ENCODE assay signal across 1 cellular context in the genomic region with DNA sequence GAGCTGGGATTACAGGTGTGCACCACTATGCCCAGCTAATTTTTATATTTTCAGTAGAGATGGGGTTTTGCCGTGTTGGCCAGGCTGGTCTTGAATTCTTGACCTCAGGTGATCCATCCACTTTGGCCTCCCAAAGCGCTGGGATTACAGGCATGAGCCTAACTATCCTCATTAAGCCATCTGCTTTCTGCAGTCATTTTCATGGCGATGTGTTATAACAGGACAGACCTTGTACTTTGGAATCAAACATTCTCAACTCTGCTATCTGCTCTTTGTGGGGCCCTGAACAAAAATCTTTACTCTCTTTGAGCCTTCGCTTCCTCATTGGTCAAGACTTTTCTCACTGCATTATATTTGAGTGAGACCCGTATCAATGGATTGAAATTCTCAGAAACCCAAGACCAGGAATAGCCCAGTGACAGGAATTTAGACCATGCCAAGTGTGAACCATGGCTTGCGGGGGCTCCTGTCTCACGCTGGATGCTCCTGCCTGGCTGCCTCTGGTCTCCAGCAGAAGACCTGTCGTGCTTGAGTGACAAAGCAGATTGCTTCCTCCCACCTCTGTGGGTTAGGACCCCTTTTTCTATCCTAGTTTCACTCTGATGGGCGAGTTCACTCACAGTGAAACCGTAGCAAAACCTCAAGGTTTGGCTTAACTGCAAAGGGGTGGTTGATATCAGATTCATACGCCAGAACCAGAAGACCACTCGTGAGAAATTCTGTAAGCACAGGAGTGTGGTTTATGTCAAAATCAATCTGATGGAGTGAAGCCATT.
TF ChIP-seq lines count a peak whose summit lies in the region.

No MANE protein-coding gene starts in this region.

TF ChIP-seq in HepG2, 621 proteins besides CTCF, POLR2A, EP300 and RAD21 (continued from another document and continues in another):
- TF ChIP-seq, protein P1, sequence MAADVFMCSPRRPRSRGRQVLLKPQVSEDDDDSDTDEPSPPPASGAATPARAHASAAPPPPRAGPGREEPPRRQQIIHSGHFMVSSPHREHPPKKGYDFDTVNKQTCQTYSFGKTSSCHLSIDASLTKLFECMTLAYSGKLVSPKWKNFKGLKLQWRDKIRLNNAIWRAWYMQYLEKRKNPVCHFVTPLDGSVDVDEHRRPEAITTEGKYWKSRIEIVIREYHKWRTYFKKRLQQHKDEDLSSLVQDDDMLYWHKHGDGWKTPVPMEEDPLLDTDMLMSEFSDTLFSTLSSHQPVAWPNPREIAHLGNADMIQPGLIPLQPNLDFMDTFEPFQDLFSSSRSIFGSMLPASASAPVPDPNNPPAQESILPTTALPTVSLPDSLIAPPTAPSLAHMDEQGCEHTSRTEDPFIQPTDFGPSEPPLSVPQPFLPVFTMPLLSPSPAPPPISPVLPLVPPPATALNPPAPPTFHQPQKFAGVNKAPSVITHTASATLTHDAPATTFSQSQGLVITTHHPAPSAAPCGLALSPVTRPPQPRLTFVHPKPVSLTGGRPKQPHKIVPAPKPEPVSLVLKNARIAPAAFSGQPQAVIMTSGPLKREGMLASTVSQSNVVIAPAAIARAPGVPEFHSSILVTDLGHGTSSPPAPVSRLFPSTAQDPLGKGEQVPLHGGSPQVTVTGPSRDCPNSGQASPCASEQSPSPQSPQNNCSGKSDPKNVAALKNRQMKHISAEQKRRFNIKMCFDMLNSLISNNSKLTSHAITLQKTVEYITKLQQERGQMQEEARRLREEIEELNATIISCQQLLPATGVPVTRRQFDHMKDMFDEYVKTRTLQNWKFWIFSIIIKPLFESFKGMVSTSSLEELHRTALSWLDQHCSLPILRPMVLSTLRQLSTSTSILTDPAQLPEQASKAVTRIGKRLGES (CRISPR knock-in tag; IDR thresholded peaks at IDR 0.05; ENCODE audit: borderline replicate concordance): no peak
- TF ChIP-seq ARNT (IDR thresholded peaks at IDR 0.05): no peak
- TF ChIP-seq ZNF615 (CRISPR knock-in tag; IDR thresholded peaks at IDR 0.05; ENCODE audit: borderline replicate concordance): no peak
- TF ChIP-seq BRD4 (CRISPR knock-in tag; IDR thresholded peaks at IDR 0.05): no peak
- no peak for TF ChIP-seq LCORL (IDR thresholded peaks at IDR 0.05)
- peak; percentile 56; the same call in 1 of the 2 replicates for TF ChIP-seq LCORL (CRISPR knock-in tag; IDR thresholded peaks at IDR 0.05)
- TF ChIP-seq, protein P2, sequence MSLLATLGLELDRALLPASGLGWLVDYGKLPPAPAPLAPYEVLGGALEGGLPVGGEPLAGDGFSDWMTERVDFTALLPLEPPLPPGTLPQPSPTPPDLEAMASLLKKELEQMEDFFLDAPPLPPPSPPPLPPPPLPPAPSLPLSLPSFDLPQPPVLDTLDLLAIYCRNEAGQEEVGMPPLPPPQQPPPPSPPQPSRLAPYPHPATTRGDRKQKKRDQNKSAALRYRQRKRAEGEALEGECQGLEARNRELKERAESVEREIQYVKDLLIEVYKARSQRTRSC (CRISPR knock-in tag; IDR thresholded peaks at IDR 0.05; ENCODE audit: low read depth): no peak
- no peak; the same call in 1 of the 2 replicates for TF ChIP-seq ZMYM2 (CRISPR knock-in tag; IDR thresholded peaks at IDR 0.05)
- TF ChIP-seq ZNF263 (CRISPR knock-in tag; IDR thresholded peaks at IDR 0.05): no peak
- TF ChIP-seq, protein P3, sequence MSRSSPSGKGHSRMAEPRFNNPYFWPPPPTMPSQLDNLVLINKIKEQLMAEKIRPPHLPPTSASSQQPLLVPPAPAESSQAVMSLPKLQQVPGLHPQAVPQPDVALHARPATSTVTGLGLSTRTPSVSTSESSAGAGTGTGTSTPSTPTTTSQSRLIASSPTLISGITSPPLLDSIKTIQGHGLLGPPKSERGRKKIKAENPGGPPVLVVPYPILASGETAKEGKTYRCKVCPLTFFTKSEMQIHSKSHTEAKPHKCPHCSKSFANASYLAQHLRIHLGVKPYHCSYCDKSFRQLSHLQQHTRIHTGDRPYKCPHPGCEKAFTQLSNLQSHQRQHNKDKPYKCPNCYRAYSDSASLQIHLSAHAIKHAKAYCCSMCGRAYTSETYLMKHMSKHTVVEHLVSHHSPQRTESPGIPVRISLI (CRISPR knock-in tag; IDR thresholded peaks at IDR 0.05; ENCODE audit: borderline replicate concordance): no peak
- TF ChIP-seq SIX1 (CRISPR knock-in tag; IDR thresholded peaks at IDR 0.05; ENCODE audit: borderline replicate concordance): no peak
- TF ChIP-seq, protein P4, sequence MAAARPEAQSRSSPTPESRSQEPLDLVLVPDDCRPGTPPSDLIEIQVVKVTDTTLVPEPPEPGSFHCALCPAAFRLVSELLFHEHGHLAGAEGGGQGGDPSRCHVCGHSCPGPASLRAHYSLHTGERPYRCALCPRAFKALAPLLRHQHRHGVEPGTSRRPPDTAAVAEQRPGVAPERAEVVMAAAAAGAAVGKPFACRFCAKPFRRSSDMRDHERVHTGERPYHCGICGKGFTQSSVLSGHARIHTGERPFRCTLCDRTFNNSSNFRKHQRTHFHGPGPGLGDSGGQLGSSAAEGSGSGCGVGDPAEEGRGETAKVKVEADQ (CRISPR knock-in tag; IDR thresholded peaks at IDR 0.05; ENCODE audit: borderline replicate concordance): no peak
- TF ChIP-seq, protein P5, sequence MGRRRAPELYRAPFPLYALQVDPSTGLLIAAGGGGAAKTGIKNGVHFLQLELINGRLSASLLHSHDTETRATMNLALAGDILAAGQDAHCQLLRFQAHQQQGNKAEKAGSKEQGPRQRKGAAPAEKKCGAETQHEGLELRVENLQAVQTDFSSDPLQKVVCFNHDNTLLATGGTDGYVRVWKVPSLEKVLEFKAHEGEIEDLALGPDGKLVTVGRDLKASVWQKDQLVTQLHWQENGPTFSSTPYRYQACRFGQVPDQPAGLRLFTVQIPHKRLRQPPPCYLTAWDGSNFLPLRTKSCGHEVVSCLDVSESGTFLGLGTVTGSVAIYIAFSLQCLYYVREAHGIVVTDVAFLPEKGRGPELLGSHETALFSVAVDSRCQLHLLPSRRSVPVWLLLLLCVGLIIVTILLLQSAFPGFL (CRISPR knock-in tag; IDR thresholded peaks at IDR 0.05): no peak
- TF ChIP-seq IKZF1 (IDR thresholded peaks at IDR 0.05): no peak
- TF ChIP-seq RAD51 (IDR thresholded peaks at IDR 0.05; ENCODE audit: borderline replicate concordance): no peak
- peak; percentile 55; the same call in 1 of the 2 replicates for TF ChIP-seq ZBTB7B (CRISPR knock-in tag; IDR thresholded peaks at IDR 0.05)
- TF ChIP-seq, protein P6, sequence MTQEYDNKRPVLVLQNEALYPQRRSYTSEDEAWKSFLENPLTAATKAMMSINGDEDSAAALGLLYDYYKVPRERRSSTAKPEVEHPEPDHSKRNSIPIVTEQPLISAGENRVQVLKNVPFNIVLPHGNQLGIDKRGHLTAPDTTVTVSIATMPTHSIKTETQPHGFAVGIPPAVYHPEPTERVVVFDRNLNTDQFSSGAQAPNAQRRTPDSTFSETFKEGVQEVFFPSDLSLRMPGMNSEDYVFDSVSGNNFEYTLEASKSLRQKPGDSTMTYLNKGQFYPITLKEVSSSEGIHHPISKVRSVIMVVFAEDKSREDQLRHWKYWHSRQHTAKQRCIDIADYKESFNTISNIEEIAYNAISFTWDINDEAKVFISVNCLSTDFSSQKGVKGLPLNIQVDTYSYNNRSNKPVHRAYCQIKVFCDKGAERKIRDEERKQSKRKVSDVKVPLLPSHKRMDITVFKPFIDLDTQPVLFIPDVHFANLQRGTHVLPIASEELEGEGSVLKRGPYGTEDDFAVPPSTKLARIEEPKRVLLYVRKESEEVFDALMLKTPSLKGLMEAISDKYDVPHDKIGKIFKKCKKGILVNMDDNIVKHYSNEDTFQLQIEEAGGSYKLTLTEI (CRISPR knock-in tag; conservative IDR thresholded peaks at IDR 0.05): no peak
- TF ChIP-seq SRF (IDR thresholded peaks at IDR 0.05; ENCODE audit: low read depth, low read length): no peak
- no peak for TF ChIP-seq FOXK1 (CRISPR knock-in tag; IDR thresholded peaks at IDR 0.05; ENCODE audit: borderline replicate concordance, low read depth)
- no peak for TF ChIP-seq DR1 (CRISPR knock-in tag; IDR thresholded peaks at IDR 0.05)
- no peak for TF ChIP-seq HOXD1 (CRISPR knock-in tag; IDR thresholded peaks at IDR 0.05)
- no peak for TF ChIP-seq PHF5A (CRISPR knock-in tag; IDR thresholded peaks at IDR 0.05; ENCODE audit: low read depth, unreplicated experiment)
- TF ChIP-seq, protein P7, sequence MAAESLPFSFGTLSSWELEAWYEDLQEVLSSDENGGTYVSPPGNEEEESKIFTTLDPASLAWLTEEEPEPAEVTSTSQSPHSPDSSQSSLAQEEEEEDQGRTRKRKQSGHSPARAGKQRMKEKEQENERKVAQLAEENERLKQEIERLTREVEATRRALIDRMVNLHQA (CRISPR knock-in tag; IDR thresholded peaks at IDR 0.05): no peak
- TF ChIP-seq ZNF562 (CRISPR knock-in tag; IDR thresholded peaks at IDR 0.05; ENCODE audit: borderline replicate concordance): no peak
- TF ChIP-seq, protein P8, sequence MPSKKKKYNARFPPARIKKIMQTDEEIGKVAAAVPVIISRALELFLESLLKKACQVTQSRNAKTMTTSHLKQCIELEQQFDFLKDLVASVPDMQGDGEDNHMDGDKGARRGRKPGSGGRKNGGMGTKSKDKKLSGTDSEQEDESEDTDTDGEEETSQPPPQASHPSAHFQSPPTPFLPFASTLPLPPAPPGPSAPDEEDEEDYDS (CRISPR knock-in tag; IDR thresholded peaks at IDR 0.05): no peak
- no peak for TF ChIP-seq KMT2B (CRISPR knock-in tag; IDR thresholded peaks at IDR 0.05)
- no peak for TF ChIP-seq SOX6 (IDR thresholded peaks at IDR 0.05)
- peak; percentile 79 for TF ChIP-seq SOX6 (CRISPR knock-in tag; IDR thresholded peaks at IDR 0.05)
- TF ChIP-seq, protein P9, sequence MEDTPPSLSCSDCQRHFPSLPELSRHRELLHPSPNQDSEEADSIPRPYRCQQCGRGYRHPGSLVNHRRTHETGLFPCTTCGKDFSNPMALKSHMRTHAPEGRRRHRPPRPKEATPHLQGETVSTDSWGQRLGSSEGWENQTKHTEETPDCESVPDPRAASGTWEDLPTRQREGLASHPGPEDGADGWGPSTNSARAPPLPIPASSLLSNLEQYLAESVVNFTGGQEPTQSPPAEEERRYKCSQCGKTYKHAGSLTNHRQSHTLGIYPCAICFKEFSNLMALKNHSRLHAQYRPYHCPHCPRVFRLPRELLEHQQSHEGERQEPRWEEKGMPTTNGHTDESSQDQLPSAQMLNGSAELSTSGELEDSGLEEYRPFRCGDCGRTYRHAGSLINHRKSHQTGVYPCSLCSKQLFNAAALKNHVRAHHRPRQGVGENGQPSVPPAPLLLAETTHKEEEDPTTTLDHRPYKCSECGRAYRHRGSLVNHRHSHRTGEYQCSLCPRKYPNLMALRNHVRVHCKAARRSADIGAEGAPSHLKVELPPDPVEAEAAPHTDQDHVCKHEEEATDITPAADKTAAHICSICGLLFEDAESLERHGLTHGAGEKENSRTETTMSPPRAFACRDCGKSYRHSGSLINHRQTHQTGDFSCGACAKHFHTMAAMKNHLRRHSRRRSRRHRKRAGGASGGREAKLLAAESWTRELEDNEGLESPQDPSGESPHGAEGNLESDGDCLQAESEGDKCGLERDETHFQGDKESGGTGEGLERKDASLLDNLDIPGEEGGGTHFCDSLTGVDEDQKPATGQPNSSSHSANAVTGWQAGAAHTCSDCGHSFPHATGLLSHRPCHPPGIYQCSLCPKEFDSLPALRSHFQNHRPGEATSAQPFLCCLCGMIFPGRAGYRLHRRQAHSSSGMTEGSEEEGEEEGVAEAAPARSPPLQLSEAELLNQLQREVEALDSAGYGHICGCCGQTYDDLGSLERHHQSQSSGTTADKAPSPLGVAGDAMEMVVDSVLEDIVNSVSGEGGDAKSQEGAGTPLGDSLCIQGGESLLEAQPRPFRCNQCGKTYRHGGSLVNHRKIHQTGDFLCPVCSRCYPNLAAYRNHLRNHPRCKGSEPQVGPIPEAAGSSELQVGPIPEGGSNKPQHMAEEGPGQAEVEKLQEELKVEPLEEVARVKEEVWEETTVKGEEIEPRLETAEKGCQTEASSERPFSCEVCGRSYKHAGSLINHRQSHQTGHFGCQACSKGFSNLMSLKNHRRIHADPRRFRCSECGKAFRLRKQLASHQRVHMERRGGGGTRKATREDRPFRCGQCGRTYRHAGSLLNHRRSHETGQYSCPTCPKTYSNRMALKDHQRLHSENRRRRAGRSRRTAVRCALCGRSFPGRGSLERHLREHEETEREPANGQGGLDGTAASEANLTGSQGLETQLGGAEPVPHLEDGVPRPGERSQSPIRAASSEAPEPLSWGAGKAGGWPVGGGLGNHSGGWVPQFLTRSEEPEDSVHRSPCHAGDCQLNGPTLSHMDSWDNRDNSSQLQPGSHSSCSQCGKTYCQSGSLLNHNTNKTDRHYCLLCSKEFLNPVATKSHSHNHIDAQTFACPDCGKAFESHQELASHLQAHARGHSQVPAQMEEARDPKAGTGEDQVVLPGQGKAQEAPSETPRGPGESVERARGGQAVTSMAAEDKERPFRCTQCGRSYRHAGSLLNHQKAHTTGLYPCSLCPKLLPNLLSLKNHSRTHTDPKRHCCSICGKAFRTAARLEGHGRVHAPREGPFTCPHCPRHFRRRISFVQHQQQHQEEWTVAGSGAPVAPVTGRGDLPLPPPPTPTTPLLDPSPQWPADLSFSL (CRISPR knock-in tag; IDR thresholded peaks at IDR 0.05): no peak
- no peak for TF ChIP-seq ZNF761 (CRISPR knock-in tag; conservative IDR thresholded peaks at IDR 0.05)
- TF ChIP-seq ZNF136 (CRISPR knock-in tag; IDR thresholded peaks at IDR 0.05; ENCODE audit: low read depth): no peak
- TF ChIP-seq, protein P10, sequence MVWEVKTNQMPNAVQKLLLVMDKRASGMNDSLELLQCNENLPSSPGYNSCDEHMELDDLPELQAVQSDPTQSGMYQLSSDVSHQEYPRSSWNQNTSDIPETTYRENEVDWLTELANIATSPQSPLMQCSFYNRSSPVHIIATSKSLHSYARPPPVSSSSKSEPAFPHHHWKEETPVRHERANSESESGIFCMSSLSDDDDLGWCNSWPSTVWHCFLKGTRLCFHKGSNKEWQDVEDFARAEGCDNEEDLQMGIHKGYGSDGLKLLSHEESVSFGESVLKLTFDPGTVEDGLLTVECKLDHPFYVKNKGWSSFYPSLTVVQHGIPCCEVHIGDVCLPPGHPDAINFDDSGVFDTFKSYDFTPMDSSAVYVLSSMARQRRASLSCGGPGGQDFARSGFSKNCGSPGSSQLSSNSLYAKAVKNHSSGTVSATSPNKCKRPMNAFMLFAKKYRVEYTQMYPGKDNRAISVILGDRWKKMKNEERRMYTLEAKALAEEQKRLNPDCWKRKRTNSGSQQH (CRISPR knock-in tag; IDR thresholded peaks at IDR 0.05; ENCODE audit: low read depth): no peak
- TF ChIP-seq SPEN (CRISPR knock-in tag; IDR thresholded peaks at IDR 0.05; ENCODE audit: low read depth): no peak
- no peak for TF ChIP-seq ZNF878 (CRISPR knock-in tag; IDR thresholded peaks at IDR 0.05)
- TF ChIP-seq GATA4 (IDR thresholded peaks at IDR 0.05; ENCODE audit: borderline replicate concordance, low read depth): no peak
- TF ChIP-seq ZNF792 (CRISPR knock-in tag; IDR thresholded peaks at IDR 0.05): no peak
- TF ChIP-seq, protein P11, sequence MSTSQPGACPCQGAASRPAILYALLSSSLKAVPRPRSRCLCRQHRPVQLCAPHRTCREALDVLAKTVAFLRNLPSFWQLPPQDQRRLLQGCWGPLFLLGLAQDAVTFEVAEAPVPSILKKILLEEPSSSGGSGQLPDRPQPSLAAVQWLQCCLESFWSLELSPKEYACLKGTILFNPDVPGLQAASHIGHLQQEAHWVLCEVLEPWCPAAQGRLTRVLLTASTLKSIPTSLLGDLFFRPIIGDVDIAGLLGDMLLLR (CRISPR knock-in tag; IDR thresholded peaks at IDR 0.05): no peak
- no peak for TF ChIP-seq RFXAP (CRISPR knock-in tag; IDR thresholded peaks at IDR 0.05; ENCODE audit: borderline replicate concordance)
- TF ChIP-seq HNRNPK (IDR thresholded peaks at IDR 0.05; ENCODE audit: low read depth, low read length, poor library complexity, severe bottlenecking): no peak
- TF ChIP-seq ZNF674 (CRISPR knock-in tag; IDR thresholded peaks at IDR 0.05; ENCODE audit: low read depth): no peak
- TF ChIP-seq TEAD2 (CRISPR knock-in tag; IDR thresholded peaks at IDR 0.05): no peak
- no peak for TF ChIP-seq MED8 (CRISPR knock-in tag; IDR thresholded peaks at IDR 0.05; ENCODE audit: insufficient replicate concordance)
